Comparison of ENCODE assay signal across 9 cellular contexts in genomic region chr19:15161028-15161984, GRCh38. TPM values are rescaled to one million over a fixed set of nuclear protein-coding genes. Genes with fewer than 3 reads are reported as not detected.
DNase-seq lines count a peak whose midpoint lies in the region; ATAC-seq, FAIRE-seq and TF ChIP-seq lines count a peak whose summit lies in the region.
"Had no signal": no experiment of that assay in that cellular context is flagged by ENCODE, and none has a peak within 500 bp of the region (broad histone marks: within the 10 kb centered on the region; RNA-seq: fewer than 3 reads in every experiment).

No MANE protein-coding gene starts in this region.

- POLR2A ChIA-PET in T-cell (lab: Charles Lee), result interaction anchor here in 1 of 2 donors (0.5 kb wide), 1 partner anchor 26 kb away, joined by 3 read pairs; no protein-coding TSS in a partner anchor

- TF ChIP-seq CTCF in C4-2B (conservative IDR thresholded peaks at IDR 0.05), result peak; percentile 73
- TF ChIP-seq CTCF in uterus (IDR thresholded peaks at IDR 0.05), result no peak

- intact Hi-C loops in right cardiac atrium (cut with DNase I), result no loop called here
- intact Hi-C loops in uterus (cut with DNase I; ENCODE audit: low total_unique reads), result no loop called here

- H3K27me3 Mint-ChIP-seq in T-cell, result peaks cover 3% of the 10 kb centered on the region in 2 donors

- no peak for TF ChIP-seq POLR2A in H54 (IDR thresholded peaks at IDR 0.05; ENCODE audit: low read depth, low read length)
- no peak for TF ChIP-seq POLR2A in uterus (IDR thresholded peaks at IDR 0.05)

- peaks cover 0 to 5% (median 5%) of the 10 kb centered on the region in 3 donors for H3K9me3 Mint-ChIP-seq in T-cell

- peaks cover 7% of the 10 kb centered on the region for H3K9me3 ChIP-seq in right cardiac atrium (ENCODE audit: control insufficient read depth, low read length)
- H3K9me3 ChIP-seq in uterus, result peaks cover 0 to 12% of the 10 kb centered on the region in 2 donors
- H3K9me3 ChIP-seq: thyroid gland had no signal

- H3K4me3 ChIP-seq in right cardiac atrium (ENCODE audit: low read length), result no peak overlapping the region
- no peak overlapping the region for H3K4me3 ChIP-seq in uterus
- H3K4me3 ChIP-seq: thyroid gland had no signal

- no peaks in the 10 kb centered on the region for H3K4me1 Mint-ChIP-seq in T-cell

- H3K27me3 ChIP-seq in right cardiac atrium (ENCODE audit: control insufficient read depth, insufficient read depth) (no peaks in the 10 kb centered on the region), uterus (no peaks in the 10 kb centered on the region)
- H3K27me3 ChIP-seq: thyroid gland had no signal

- no peak overlapping the region for H3K4me3 Mint-ChIP-seq in T-cell

- WGBS in right cardiac atrium, result 92% methylated on average over 42 of the region's 42 CpGs

- H3K27ac ChIP-seq in C4-2B, result no peak overlapping the region
- no peak overlapping the region for H3K27ac ChIP-seq in right cardiac atrium (ENCODE audit: low read length)
- H3K27ac ChIP-seq in uterus, result no peak overlapping the region
- H3K27ac ChIP-seq: thyroid gland had no signal

- CTCF ChIA-PET in T-cell (lab: Charles Lee), result no interaction called here

- no peaks in the 10 kb centered on the region for H3K36me3 Mint-ChIP-seq in T-cell

- H3K36me3 ChIP-seq in uterus, result no peaks in the 10 kb centered on the region

- peak; percentile 44 to 45 for ATAC-seq in right cardiac atrium
- no peak for ATAC-seq in T-cell (replicated peaks in 1 of 4)
- ATAC-seq in GM21619 (IDR thresholded peaks at IDR 0.05; ENCODE audit: unreplicated experiment), result no peak

- no peak overlapping the region for H3K27ac Mint-ChIP-seq in T-cell

- DNase-seq in H54 (ENCODE audit: insufficient read length, low spot score), result peak; percentile 70
- DNase-seq in OCI-M1 (lab: John Stamatoyannopoulos, UW), result peak; percentile 62
- peak in 1 of 3 donors; percentile 53 for DNase-seq in right cardiac atrium
- no peak for DNase-seq in uterus
- DNase-seq in GDM1 (lab: John Stamatoyannopoulos, UW), result no peak
- no peak for DNase-seq in T-cell
- DNase-seq: thyroid gland had no signal

- no peak for FAIRE-seq in H54 (lab: Jason Lieb, UNC)

- H3K4me1 ChIP-seq in right cardiac atrium (ENCODE audit: control insufficient read depth, insufficient read depth, low read length) (no peaks in the 10 kb centered on the region), uterus (no peaks in the 10 kb centered on the region)
- H3K4me1 ChIP-seq: thyroid gland had no signal

RNA-seq across cellular contexts. Expression of gene NOTCH3, which starts 39.5 kb away (rescaled TPM):
- total RNA-seq in right cardiac atrium (10 to 100 TPM; 11.3 to 22.1 (median 17.2) TPM), uterus (100 to 1,000 TPM in 2 of 4 donors, 10 to 100 TPM in 1, 1 to 10 TPM in 1; 9.4 to 166 (median 96.9) TPM), T-cell (under 1 TPM in 4 of 5 donors, not detected in 1; 0.16 to 0.85 (median 0.48) TPM)
- 10.9 TPM for polyA plus RNA-seq in right cardiac atrium

RNA-seq across cellular contexts. Expression of gene SYDE1, which starts 54.1 kb away (rescaled TPM):
- 10 to 100 TPM; 15.2 to 20.9 (median 16.5) TPM for total RNA-seq in right cardiac atrium
- 11.3 TPM for polyA plus RNA-seq in right cardiac atrium
- 10 to 100 TPM; 15.4 to 60.9 (median 22.8) TPM for total RNA-seq in uterus
- total RNA-seq in T-cell, result under 1 TPM; 0.18 to 0.58 (median 0.26) TPM

Comparison
In these comparisons a context has a peak if more than half of its experiments do, and no peak if none do; other contexts are left out.
1. DNase-seq: peak in H54 (single experiment) and OCI-M1 (single experiment); none in uterus (0 of 2), GDM1 (single experiment) and T-cell (0 of 34).
2. ATAC-seq: peak in right cardiac atrium (2 of 2); none in T-cell (0 of 4) and GM21619 (single experiment).
3. RNA of gene NOTCH3, which starts 39.5 kb away (total RNA-seq): 9.4 to 166 TPM in uterus and 11.3 to 22.1 TPM in right cardiac atrium; 0.16 to 0.85 TPM in T-cell; every median in the first group is over 4 times any median in the second.
4. RNA of gene SYDE1, which starts 54.1 kb away (total RNA-seq): 15.4 to 60.9 TPM in uterus and 15.2 to 20.9 TPM in right cardiac atrium; 0.18 to 0.58 TPM in T-cell; every median in the first group is over 10 times any median in the second.